ENCODE assay signal across 2 cellular contexts in the genomic region with DNA sequence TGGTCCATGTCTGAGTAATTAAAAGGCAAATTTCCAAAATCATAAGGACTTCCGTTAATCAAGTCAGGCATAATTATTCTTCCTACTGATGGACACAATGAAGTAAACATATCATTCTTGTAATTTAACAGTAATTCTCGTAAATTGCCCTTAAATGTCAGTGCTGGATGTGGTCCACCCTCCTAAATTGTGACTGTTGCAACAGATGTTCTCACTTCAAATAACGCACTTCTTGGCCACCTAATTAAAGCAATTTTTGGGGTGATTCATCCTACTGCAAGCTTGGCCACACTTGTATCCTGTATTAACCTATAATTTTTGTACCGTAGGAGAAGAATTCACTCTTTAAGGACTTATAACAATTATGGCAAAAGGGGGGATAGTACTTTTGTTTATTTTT.
TF ChIP-seq lines count a peak whose summit lies in the region.

No MANE protein-coding gene starts in this region.

TF ChIP-seq in HCT116, 20 proteins besides CTCF, POLR2A, EP300 and RAD21 (continued from another document):
- TF ChIP-seq, protein P1, sequence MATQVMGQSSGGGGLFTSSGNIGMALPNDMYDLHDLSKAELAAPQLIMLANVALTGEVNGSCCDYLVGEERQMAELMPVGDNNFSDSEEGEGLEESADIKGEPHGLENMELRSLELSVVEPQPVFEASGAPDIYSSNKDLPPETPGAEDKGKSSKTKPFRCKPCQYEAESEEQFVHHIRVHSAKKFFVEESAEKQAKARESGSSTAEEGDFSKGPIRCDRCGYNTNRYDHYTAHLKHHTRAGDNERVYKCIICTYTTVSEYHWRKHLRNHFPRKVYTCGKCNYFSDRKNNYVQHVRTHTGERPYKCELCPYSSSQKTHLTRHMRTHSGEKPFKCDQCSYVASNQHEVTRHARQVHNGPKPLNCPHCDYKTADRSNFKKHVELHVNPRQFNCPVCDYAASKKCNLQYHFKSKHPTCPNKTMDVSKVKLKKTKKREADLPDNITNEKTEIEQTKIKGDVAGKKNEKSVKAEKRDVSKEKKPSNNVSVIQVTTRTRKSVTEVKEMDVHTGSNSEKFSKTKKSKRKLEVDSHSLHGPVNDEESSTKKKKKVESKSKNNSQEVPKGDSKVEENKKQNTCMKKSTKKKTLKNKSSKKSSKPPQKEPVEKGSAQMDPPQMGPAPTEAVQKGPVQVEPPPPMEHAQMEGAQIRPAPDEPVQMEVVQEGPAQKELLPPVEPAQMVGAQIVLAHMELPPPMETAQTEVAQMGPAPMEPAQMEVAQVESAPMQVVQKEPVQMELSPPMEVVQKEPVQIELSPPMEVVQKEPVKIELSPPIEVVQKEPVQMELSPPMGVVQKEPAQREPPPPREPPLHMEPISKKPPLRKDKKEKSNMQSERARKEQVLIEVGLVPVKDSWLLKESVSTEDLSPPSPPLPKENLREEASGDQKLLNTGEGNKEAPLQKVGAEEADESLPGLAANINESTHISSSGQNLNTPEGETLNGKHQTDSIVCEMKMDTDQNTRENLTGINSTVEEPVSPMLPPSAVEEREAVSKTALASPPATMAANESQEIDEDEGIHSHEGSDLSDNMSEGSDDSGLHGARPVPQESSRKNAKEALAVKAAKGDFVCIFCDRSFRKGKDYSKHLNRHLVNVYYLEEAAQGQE (IDR thresholded peaks at IDR 0.05; ENCODE audit: low read depth), result no peak
- TF ChIP-seq SP1 (IDR thresholded peaks at IDR 0.05; ENCODE audit: low read depth), result no peak
- TF ChIP-seq ELF1 (IDR thresholded peaks at IDR 0.05; ENCODE audit: borderline replicate concordance, low read depth), result no peak
- no peak for TF ChIP-seq FOSL1 (IDR thresholded peaks at IDR 0.05; ENCODE audit: low read depth)
- no peak for TF ChIP-seq CBX3 (IDR thresholded peaks at IDR 0.05; ENCODE audit: low read depth)
- TF ChIP-seq TCF7L2 (IDR thresholded peaks at IDR 0.05; ENCODE audit: borderline replicate concordance, extremely low read depth, insufficient read depth, insufficient read length), result no peak
- no peak for TF ChIP-seq EZH2phosphoT487 (IDR thresholded peaks at IDR 0.05; ENCODE audit: borderline replicate concordance)
- no peak for TF ChIP-seq SIN3A (IDR thresholded peaks at IDR 0.05; ENCODE audit: low read depth)
- TF ChIP-seq EZH2 (IDR thresholded peaks at IDR 0.05), result no peak
- no peak for TF ChIP-seq EGR1 (IDR thresholded peaks at IDR 0.05; ENCODE audit: low read depth)
- TF ChIP-seq POLR2AphosphoS5 (IDR thresholded peaks at IDR 0.05; ENCODE audit: low read depth, low read length), result no peak
- TF ChIP-seq, protein P2, sequence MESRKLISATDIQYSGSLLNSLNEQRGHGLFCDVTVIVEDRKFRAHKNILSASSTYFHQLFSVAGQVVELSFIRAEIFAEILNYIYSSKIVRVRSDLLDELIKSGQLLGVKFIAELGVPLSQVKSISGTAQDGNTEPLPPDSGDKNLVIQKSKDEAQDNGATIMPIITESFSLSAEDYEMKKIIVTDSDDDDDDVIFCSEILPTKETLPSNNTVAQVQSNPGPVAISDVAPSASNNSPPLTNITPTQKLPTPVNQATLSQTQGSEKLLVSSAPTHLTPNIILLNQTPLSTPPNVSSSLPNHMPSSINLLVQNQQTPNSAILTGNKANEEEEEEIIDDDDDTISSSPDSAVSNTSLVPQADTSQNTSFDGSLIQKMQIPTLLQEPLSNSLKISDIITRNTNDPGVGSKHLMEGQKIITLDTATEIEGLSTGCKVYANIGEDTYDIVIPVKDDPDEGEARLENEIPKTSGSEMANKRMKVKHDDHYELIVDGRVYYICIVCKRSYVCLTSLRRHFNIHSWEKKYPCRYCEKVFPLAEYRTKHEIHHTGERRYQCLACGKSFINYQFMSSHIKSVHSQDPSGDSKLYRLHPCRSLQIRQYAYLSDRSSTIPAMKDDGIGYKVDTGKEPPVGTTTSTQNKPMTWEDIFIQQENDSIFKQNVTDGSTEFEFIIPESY (IDR thresholded peaks at IDR 0.05; ENCODE audit: extremely low read depth, insufficient replicate concordance, low read length), result no peak
- TF ChIP-seq JUND (IDR thresholded peaks at IDR 0.05), result no peak
- no peak for TF ChIP-seq ZNF274 (IDR thresholded peaks at IDR 0.05; ENCODE audit: low read depth, low read length)

TF ChIP-seq in WTC11, 78 proteins besides CTCF, POLR2A, EP300 and RAD21 (continued from another document):
- TF ChIP-seq, protein P3, sequence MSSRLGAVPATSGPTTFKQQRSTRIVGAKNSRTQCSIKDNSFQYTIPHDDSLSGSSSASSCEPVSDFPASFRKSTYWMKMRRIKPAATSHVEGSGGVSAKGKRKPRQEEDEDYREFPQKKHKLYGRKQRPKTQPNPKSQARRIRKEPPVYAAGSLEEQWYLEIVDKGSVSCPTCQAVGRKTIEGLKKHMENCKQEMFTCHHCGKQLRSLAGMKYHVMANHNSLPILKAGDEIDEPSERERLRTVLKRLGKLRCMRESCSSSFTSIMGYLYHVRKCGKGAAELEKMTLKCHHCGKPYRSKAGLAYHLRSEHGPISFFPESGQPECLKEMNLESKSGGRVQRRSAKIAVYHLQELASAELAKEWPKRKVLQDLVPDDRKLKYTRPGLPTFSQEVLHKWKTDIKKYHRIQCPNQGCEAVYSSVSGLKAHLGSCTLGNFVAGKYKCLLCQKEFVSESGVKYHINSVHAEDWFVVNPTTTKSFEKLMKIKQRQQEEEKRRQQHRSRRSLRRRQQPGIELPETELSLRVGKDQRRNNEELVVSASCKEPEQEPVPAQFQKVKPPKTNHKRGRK (CRISPR knock-in tag; IDR thresholded peaks at IDR 0.05; ENCODE audit: borderline replicate concordance), result no peak
- TF ChIP-seq, protein P4, sequence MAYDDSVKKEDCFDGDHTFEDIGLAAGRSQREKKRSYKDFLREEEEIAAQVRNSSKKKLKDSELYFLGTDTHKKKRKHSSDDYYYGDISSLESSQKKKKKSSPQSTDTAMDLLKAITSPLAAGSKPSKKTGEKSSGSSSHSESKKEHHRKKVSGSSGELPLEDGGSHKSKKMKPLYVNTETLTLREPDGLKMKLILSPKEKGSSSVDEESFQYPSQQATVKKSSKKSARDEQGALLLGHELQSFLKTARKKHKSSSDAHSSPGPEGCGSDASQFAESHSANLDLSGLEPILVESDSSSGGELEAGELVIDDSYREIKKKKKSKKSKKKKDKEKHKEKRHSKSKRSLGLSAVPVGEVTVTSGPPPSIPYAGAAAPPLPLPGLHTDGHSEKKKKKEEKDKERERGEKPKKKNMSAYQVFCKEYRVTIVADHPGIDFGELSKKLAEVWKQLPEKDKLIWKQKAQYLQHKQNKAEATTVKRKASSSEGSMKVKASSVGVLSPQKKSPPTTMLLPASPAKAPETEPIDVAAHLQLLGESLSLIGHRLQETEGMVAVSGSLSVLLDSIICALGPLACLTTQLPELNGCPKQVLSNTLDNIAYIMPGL (CRISPR knock-in tag; IDR thresholded peaks at IDR 0.05), result no peak
- no peak for TF ChIP-seq ZMAT4 (CRISPR knock-in tag; IDR thresholded peaks at IDR 0.05)
- no peak for TF ChIP-seq JUN (CRISPR knock-in tag; IDR thresholded peaks at IDR 0.05)
- no peak for TF ChIP-seq RELA (CRISPR knock-in tag; IDR thresholded peaks at IDR 0.05; ENCODE audit: borderline replicate concordance)
- TF ChIP-seq ARID4B (CRISPR knock-in tag; IDR thresholded peaks at IDR 0.05; ENCODE audit: borderline replicate concordance), result no peak
TF ChIP-seq in WTC11: peak in this region for 0.
